In genomic region chr9:98201102-98201501, GRCh38 we compare ENCODE assay signal across 31 cellular contexts. TPM values are rescaled to one million over a fixed set of nuclear protein-coding genes. Genes with fewer than 3 reads are reported as not detected.
DNase-seq lines count a peak whose midpoint lies in the region; ATAC-seq, FAIRE-seq and TF ChIP-seq lines count a peak whose summit lies in the region.
"Had no signal": no experiment of that assay in that cellular context is flagged by ENCODE, and none has a peak within 500 bp of the region (broad histone marks: within the 10 kb centered on the region; RNA-seq: fewer than 3 reads in every experiment).

No MANE protein-coding gene starts in this region.

- no peak for TF ChIP-seq POLR2A in GM12892 (IDR thresholded peaks at IDR 0.05; ENCODE audit: low read depth, low read length)

- peak; percentile 47 for DNase-seq in GM12892 (ENCODE audit: insufficient read length)
- peak; percentile 71 for DNase-seq in GM20000 (ENCODE audit: low spot score)
- no peak for DNase-seq in neuronal stem cell (ENCODE audit: low spot score)
- no peak for DNase-seq in NCI-H1417 (lab: John Stamatoyannopoulos, UW)
- DNase-seq in activated gamma-delta T cell treated with Interleukin-2 at 50 U/mL for 16 hours = no peak
- DNase-seq: activated CD4-positive, alpha-beta T cell treated with anti-CD3 and anti-CD28 coated beads for 4 hours; activated CD8-positive, alpha-beta memory T cell treated with anti-CD3 and anti-CD28 coated beads for 24 hours; activated T-cell treated with anti-CD3 and anti-CD28 coated beads, Interleukin-2, amount 50 U/mL, for 1 hour; amniotic stem cell; CD4-positive, CD25-positive, alpha-beta regulatory T cell; effector CD4-positive, alpha-beta T cell; head of caudate nucleus; MG63; NCI-H1436; NCI-H2107; NCI-H446 treated with DMSO at 0.1 percent for 48 hours; NK-92 treated with Interleukin-12 subunit alpha and Interleukin-12 subunit beta, amount 100 ng/mL, for 24 hours; SJCRH30; stimulated activated CD4-positive, alpha-beta T cell treated with anti-CD3 and anti-CD28 coated beads, Interleukin-12 subunit alpha, Interleukin-12 subunit beta, amount 100 ng/mL, for 4 hours; stimulated activated CD4-positive, alpha-beta T cell treated with anti-CD3 and anti-CD28 coated beads, Interleukin-4, amount 100 ng/mL, for 24 hours; T-cell; thyroid gland had no signal

- H3K79me1 ChIP-seq in neuronal stem cell (ENCODE audit: low read depth, low read length) = no peaks in the 10 kb centered on the region

- peak overlapping the region; percentile 17 for H3K23ac ChIP-seq in neuronal stem cell (ENCODE audit: low read depth, low read length, poor library complexity)

- H3K4ac ChIP-seq in neuronal stem cell (ENCODE audit: low read length) = no peak overlapping the region

- no CpG with 5 or more reads among the region's 6 CpGs for WGBS in neuronal stem cell (ENCODE audit: extremely low coverage in 2 of 2, insufficient read length in 2 of 2, insufficient replicate concordance in 1 of 2), 2 donors

- H3K9ac ChIP-seq in neuronal stem cell (ENCODE audit: low read depth, low read length, poor library complexity) = no peak overlapping the region

- H3K4me1 ChIP-seq in neuronal stem cell (ENCODE audit: control insufficient read depth in 2 of 2, insufficient read depth in 1 of 2, low read depth in 1 of 2, low read length in 2 of 2) = peaks cover 0 to 8% of the 10 kb centered on the region in 2 donors

- no peak overlapping the region for H2BK15ac ChIP-seq in neuronal stem cell (ENCODE audit: low read length)

- peaks cover 0 to 55% (median 0%) of the 10 kb centered on the region in 3 experiments for H3K27me3 ChIP-seq in neuronal stem cell (ENCODE audit: control insufficient read depth in 3 of 3, insufficient read depth in 3 of 3, low read depth in 1 of 3, low read length in 3 of 3)
- H3K27me3 ChIP-seq: breast epithelium, MG63, right lobe of liver, thyroid gland had no signal

- H3K36me3 ChIP-seq in neuronal stem cell (replicated peaks in 1 of 2; ENCODE audit: control insufficient read depth in 2 of 2, insufficient read depth in 2 of 2, low read length in 2 of 2) = no peaks in the 10 kb centered on the region
- H3K36me3 ChIP-seq: breast epithelium, MG63, right lobe of liver, SJCRH30 had no signal

- ATAC-seq in HG03442 (IDR thresholded peaks at IDR 0.05; ENCODE audit: unreplicated experiment) (peak; percentile 76), HG02840 (IDR thresholded peaks at IDR 0.05; ENCODE audit: low FRiP score, unreplicated experiment) (no peak)
- ATAC-seq: GM23338, K562, T-cell had no signal

- no peak overlapping the region for H3K4me2 ChIP-seq in neuronal stem cell (ENCODE audit: insufficient read depth, low read length, poor library complexity, severe bottlenecking)
- H3K4me2 ChIP-seq: GM23338 had no signal

- H4K91ac ChIP-seq in neuronal stem cell (ENCODE audit: low read depth, low read length, poor library complexity) = no peak overlapping the region

- H2BK5ac ChIP-seq in neuronal stem cell (ENCODE audit: low read length) = no peak overlapping the region

- H3K9me3 ChIP-seq in neuronal stem cell (replicated peaks in 1 of 2; ENCODE audit: control insufficient read depth in 2 of 2, insufficient read depth in 1 of 2, low read depth in 1 of 2, low read length in 2 of 2) = peaks cover 0 to 4% of the 10 kb centered on the region in 2 donors
- H3K9me3 ChIP-seq: breast epithelium, MG63, right lobe of liver, SJCRH30, thyroid gland had no signal

- no peak overlapping the region for H2AFZ ChIP-seq in neuronal stem cell (ENCODE audit: low read length)
- H2AFZ ChIP-seq: GM23338 had no signal

- H2BK120ac ChIP-seq in neuronal stem cell (ENCODE audit: low read depth, low read length) = no peak overlapping the region

- FAIRE-seq in GM12892 (lab: Jason Lieb, UNC) = peak; percentile 94
- FAIRE-seq: K562, RCC 7860, TTC549 had no signal

- TF ChIP-seq CTCF in GM20000 (IDR thresholded peaks at IDR 0.05; ENCODE audit: extremely low read depth, missing control alignments) = no peak

- no peak overlapping the region for H3K14ac ChIP-seq in neuronal stem cell (ENCODE audit: low read length)

- peak overlapping the region; percentile 11 for H3K18ac ChIP-seq in neuronal stem cell (ENCODE audit: low read length)

- H2AK5ac ChIP-seq in neuronal stem cell (ENCODE audit: low read depth, low read length) = no peak overlapping the region

- H2BK12ac ChIP-seq in neuronal stem cell (ENCODE audit: low read length) = no peak overlapping the region

- no peak overlapping the region for H3K4me3 ChIP-seq in neuronal stem cell (ENCODE audit: low read length in 2 of 2)
- H3K4me3 ChIP-seq: breast epithelium, GM23338, K562, MG63, right lobe of liver, SJCRH30, thyroid gland had no signal

- H4K8ac ChIP-seq in neuronal stem cell (ENCODE audit: low read depth, low read length) = no peak overlapping the region

- no peak overlapping the region for H3K27ac ChIP-seq in neuronal stem cell (replicated peaks; ENCODE audit: low read length)
- H3K27ac ChIP-seq: breast epithelium, epithelial cell of prostate, right lobe of liver, SJCRH30, thyroid gland had no signal

RNA-seq across cellular contexts. Expression of gene CORO2A, which starts 8.7 kb away (rescaled TPM):
- polyA plus RNA-seq in GM12892 (2012; ENCODE audit: missing spikeins) = 2.2 TPM
- 4.3 TPM for polyA plus RNA-seq in neuronal stem cell (2013, experiment 1 of 2)
- polyA plus RNA-seq in neuronal stem cell (2013, experiment 2 of 2) = 4.5 TPM

RNA-seq across cellular contexts. Expression of gene TBC1D2, which starts 54.3 kb away (rescaled TPM):
- 0.51 TPM for polyA plus RNA-seq in GM12892 (2012; ENCODE audit: missing spikeins)
- 0.93 TPM for polyA plus RNA-seq in neuronal stem cell (2013, experiment 1 of 2)
- 0.93 TPM for polyA plus RNA-seq in neuronal stem cell (2013, experiment 2 of 2)

Comparison
In these comparisons a context has a peak if more than half of its experiments do, and no peak if none do; other contexts are left out.
1. DNase-seq: peak in GM12892 (single experiment) and GM20000 (single experiment); none in neuronal stem cell (single experiment), NCI-H1417 (0 of 3) and activated gamma-delta T cell treated with Interleukin-2 at 50 U/mL for 16 hours (single experiment).